In genomic region chr17:38598536-38598935, GRCh38 we compare ENCODE assay signal across 9 cellular contexts. TPM values are rescaled to one million over a fixed set of nuclear protein-coding genes. Genes with fewer than 3 reads are reported as not detected.
DNase-seq lines count a peak whose midpoint lies in the region; ATAC-seq, FAIRE-seq and TF ChIP-seq lines count a peak whose summit lies in the region.
"Had no signal": no experiment of that assay in that cellular context is flagged by ENCODE, and none has a peak within 500 bp of the region (broad histone marks: within the 10 kb centered on the region; RNA-seq: fewer than 3 reads in every experiment).

No MANE protein-coding gene starts in this region.

- H3K27ac Mint-ChIP-seq in activated CD4-positive, alpha-beta T cell treated with anti-CD3 and anti-CD28 coated beads for 36 hours: no peak overlapping the region
- no peak overlapping the region for H3K27ac Mint-ChIP-seq in activated CD4-positive, alpha-beta T cell treated with anti-CD3 and anti-CD28 coated beads, Interleukin-2, amount 10 ng/mL, durations not matched to agents 7 days and 5 days

- no peaks in the 10 kb centered on the region for H3K9me3 Mint-ChIP-seq in activated CD4-positive, alpha-beta T cell treated with anti-CD3 and anti-CD28 coated beads for 36 hours (ENCODE audit: low read depth)
- H3K9me3 Mint-ChIP-seq in activated CD4-positive, alpha-beta T cell treated with anti-CD3 and anti-CD28 coated beads, Interleukin-2, amount 10 ng/mL, durations not matched to agents 7 days and 5 days: no peaks in the 10 kb centered on the region

- ATAC-seq in activated CD4-positive, alpha-beta T cell treated with anti-CD3 and anti-CD28 coated beads for 36 hours: peak; percentile 78
- no peak for ATAC-seq in GM18505 (IDR thresholded peaks at IDR 0.05; ENCODE audit: unreplicated experiment)

- peaks cover 7% of the 10 kb centered on the region for H3K4me1 Mint-ChIP-seq in activated CD4-positive, alpha-beta T cell treated with anti-CD3 and anti-CD28 coated beads for 36 hours
- H3K4me1 Mint-ChIP-seq in activated CD4-positive, alpha-beta T cell treated with anti-CD3 and anti-CD28 coated beads, Interleukin-2, amount 10 ng/mL, durations not matched to agents 7 days and 5 days: peaks cover 2% of the 10 kb centered on the region

- H3K9ac ChIP-seq in SK-N-MC (ENCODE audit: insufficient read length): no peak overlapping the region

- H3K4me3 ChIP-seq in SK-N-MC (no peak overlapping the region), foreskin fibroblast (ENCODE audit: low read depth in 1 of 2, low read length in 2 of 2) (no peak overlapping the region)
- H3K4me3 ChIP-seq: SJSA1 had no signal

- POLR2A ChIA-PET in activated CD4-positive, alpha-beta T cell treated with anti-CD3 and anti-CD28 coated beads for 36 hours (lab: Charles Lee): interaction anchor here (0.6 kb wide), 1 partner anchor 286 kb away, joined by 4 read pairs; no protein-coding TSS in a partner anchor
- POLR2A ChIA-PET in activated CD4-positive, alpha-beta T cell treated with anti-CD3 and anti-CD28 coated beads, Interleukin-2, amount 10 ng/mL, durations not matched to agents 7 days and 5 days (lab: Charles Lee): no interaction called here

- intact Hi-C loops in activated CD4-positive, alpha-beta T cell treated with anti-CD3 and anti-CD28 coated beads for 36 hours (cut with DNase I, micrococcal nuclease): no loop called here

- no peaks in the 10 kb centered on the region for H3K9me3 ChIP-seq in SK-N-MC (ENCODE audit: low read depth, low read length)
- H3K9me3 ChIP-seq: SJSA1 had no signal

- no peak for FAIRE-seq in frontal cortex (lab: Jason Lieb, UNC)

- CTCF ChIA-PET in activated CD4-positive, alpha-beta T cell treated with anti-CD3 and anti-CD28 coated beads for 36 hours (lab: Charles Lee): interaction anchor here (1.1 to 1.9 kb wide), 5 partner anchors 11 to 69 kb away, joined by 3 to 6 read pairs (median 4); no protein-coding TSS in a partner anchor
- CTCF ChIA-PET in activated CD4-positive, alpha-beta T cell treated with anti-CD3 and anti-CD28 coated beads, Interleukin-2, amount 10 ng/mL, durations not matched to agents 7 days and 5 days (lab: Charles Lee): interaction anchor here (0.8 to 2.4 kb wide), 4 partner anchors 8 to 64 kb away, joined by 3 to 7 read pairs (median 4); no protein-coding TSS in a partner anchor

- H3K27me3 Mint-ChIP-seq in activated CD4-positive, alpha-beta T cell treated with anti-CD3 and anti-CD28 coated beads for 36 hours: peaks cover 71% of the 10 kb centered on the region
- H3K27me3 Mint-ChIP-seq in activated CD4-positive, alpha-beta T cell treated with anti-CD3 and anti-CD28 coated beads, Interleukin-2, amount 10 ng/mL, durations not matched to agents 7 days and 5 days: peaks cover 88% of the 10 kb centered on the region

- H3K36me3 ChIP-seq in SK-N-MC (ENCODE audit: insufficient read depth, low read length): no peaks in the 10 kb centered on the region
- H3K36me3 ChIP-seq: SJSA1 had no signal

- no peak for TF ChIP-seq POLR2A in GM18505 (IDR thresholded peaks at IDR 0.05; ENCODE audit: borderline replicate concordance, extremely low read depth, insufficient read depth, insufficient read length)

- TF ChIP-seq CTCF in foreskin fibroblast (IDR thresholded peaks at IDR 0.05; ENCODE audit: low read depth, low read length): no peak

- H3K27ac ChIP-seq in SK-N-MC (no peak overlapping the region), temporal lobe (ENCODE audit: low read depth, low read length) (peak overlapping the region; percentile 13)
- H3K27ac ChIP-seq: SJSA1 had no signal

- DNase-seq in activated CD4-positive, alpha-beta T cell treated with anti-CD3 and anti-CD28 coated beads for 36 hours: peak; percentile 59
- DNase-seq in activated CD4-positive, alpha-beta T cell treated with anti-CD3 and anti-CD28 coated beads, Interleukin-2, amount 10 ng/mL, durations not matched to agents 7 days and 5 days: no peak
- DNase-seq in NCI-H1417 treated with DMSO at 0.1 percent for 48 hours (lab: John Stamatoyannopoulos, UW) (peak; percentile 24), SK-N-MC (ENCODE audit: low read depth, low spot score) (peak; percentile 66), foreskin fibroblast (peak; percentile 18 to 42), frontal cortex (ENCODE audit: low spot score in 2 of 2) (no peak)

- no peak overlapping the region for H3K4me3 Mint-ChIP-seq in activated CD4-positive, alpha-beta T cell treated with anti-CD3 and anti-CD28 coated beads for 36 hours
- H3K4me3 Mint-ChIP-seq in activated CD4-positive, alpha-beta T cell treated with anti-CD3 and anti-CD28 coated beads, Interleukin-2, amount 10 ng/mL, durations not matched to agents 7 days and 5 days: no peak overlapping the region

- no peaks in the 10 kb centered on the region for H3K36me3 Mint-ChIP-seq in activated CD4-positive, alpha-beta T cell treated with anti-CD3 and anti-CD28 coated beads for 36 hours (ENCODE audit: low read depth)
- no peaks in the 10 kb centered on the region for H3K36me3 Mint-ChIP-seq in activated CD4-positive, alpha-beta T cell treated with anti-CD3 and anti-CD28 coated beads, Interleukin-2, amount 10 ng/mL, durations not matched to agents 7 days and 5 days (ENCODE audit: low read depth)

RNA-seq across cellular contexts. Expression of gene SRCIN1, which starts 7.2 kb away (rescaled TPM):
- under 1 TPM; 0.72 to 0.73 TPM for total RNA-seq in activated CD4-positive, alpha-beta T cell treated with anti-CD3 and anti-CD28 coated beads for 36 hours
- total RNA-seq in activated CD4-positive, alpha-beta T cell treated with anti-CD3 and anti-CD28 coated beads, Interleukin-2, amount 10 ng/mL, durations not matched to agents 7 days and 5 days: under 1 TPM in 1 of 2 experiments, not detected in 1; 0.06 TPM
- total RNA-seq in temporal lobe (29.0 TPM), frontal cortex (23.6 TPM)
- total RNA-seq: SJSA1 had no signal

Comparison
In these comparisons a context has a peak if more than half of its experiments do, and no peak if none do; other contexts are left out.
1. DNase-seq: peak in activated CD4-positive, alpha-beta T cell treated with anti-CD3 and anti-CD28 coated beads for 36 hours (single experiment), NCI-H1417 treated with DMSO at 0.1 percent for 48 hours (single experiment), SK-N-MC (single experiment) and foreskin fibroblast (2 of 2); none in activated CD4-positive, alpha-beta T cell treated with anti-CD3 and anti-CD28 coated beads, Interleukin-2, amount 10 ng/mL, durations not matched to agents 7 days and 5 days (single experiment) and frontal cortex (0 of 2).
2. RNA of gene SRCIN1, which starts 7.2 kb away (total RNA-seq): 29.0 TPM in temporal lobe (single experiment) and 23.6 TPM in frontal cortex (single experiment); 0.72 to 0.73 TPM in activated CD4-positive, alpha-beta T cell treated with anti-CD3 and anti-CD28 coated beads for 36 hours and 0.06 TPM in activated CD4-positive, alpha-beta T cell treated with anti-CD3 and anti-CD28 coated beads, Interleukin-2, amount 10 ng/mL, durations not matched to agents 7 days and 5 days; every median in the first group is over 10 times any median in the second.